ENCODE assay signal across 16 cellular contexts in the genomic region with DNA sequence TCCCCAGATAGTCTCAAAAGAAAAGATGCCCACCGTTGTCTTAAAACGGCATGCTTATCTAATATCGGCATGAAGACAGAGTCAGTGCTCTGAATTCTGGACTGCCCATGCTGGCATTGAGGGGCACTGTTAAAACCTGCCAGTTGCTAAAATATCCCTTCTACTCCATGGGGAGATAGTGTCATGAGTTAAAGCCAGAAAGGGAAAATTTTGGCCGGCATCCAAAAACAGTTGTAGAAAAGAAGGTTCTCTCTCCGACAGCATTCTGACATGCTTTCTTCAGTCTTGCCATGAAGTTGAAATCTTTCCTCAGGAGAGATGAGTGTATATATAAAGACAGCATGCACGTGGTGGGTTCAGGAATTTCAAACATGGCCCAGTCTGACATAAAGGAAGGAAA.
"Had no signal": no experiment of that assay in that cellular context is flagged by ENCODE, and none has a peak within 500 bp of the region (broad histone marks: within the 10 kb centered on the region; RNA-seq: fewer than 3 reads in every experiment).

No MANE protein-coding gene starts in this region.

- H3K4me3 Mint-ChIP-seq: effector memory CD8-positive, alpha-beta T cell; naive thymus-derived CD8-positive, alpha-beta T cell; type B pancreatic cell had no signal

- H3K27ac Mint-ChIP-seq: effector memory CD8-positive, alpha-beta T cell; naive thymus-derived CD8-positive, alpha-beta T cell; type B pancreatic cell had no signal

- H3K27me3 Mint-ChIP-seq: effector memory CD8-positive, alpha-beta T cell; type B pancreatic cell had no signal

- H3K36me3 Mint-ChIP-seq: naive thymus-derived CD8-positive, alpha-beta T cell; type B pancreatic cell had no signal

- H3K27me3 ChIP-seq: neutrophil, sigmoid colon, thyroid gland had no signal

- H3K27ac ChIP-seq: neutrophil, psoas muscle, sigmoid colon, skin epidermis, thyroid gland had no signal

- H3K4me1 ChIP-seq: psoas muscle, sigmoid colon, thyroid gland had no signal

- H3K4me3 ChIP-seq: mucosa of descending colon, psoas muscle, sigmoid colon, skin epidermis, thyroid gland had no signal

- H3K36me3 ChIP-seq: neutrophil, sigmoid colon, thyroid gland had no signal

- H3K4me1 Mint-ChIP-seq: naive thymus-derived CD8-positive, alpha-beta T cell had no signal

- DNase-seq: cortex of kidney; effector memory CD8-positive, alpha-beta T cell; foreskin melanocyte; head of caudate nucleus; hippocampal formation; mucosa of descending colon; naive thymus-derived CD8-positive, alpha-beta T cell; psoas muscle; retina; sigmoid colon; stimulated activated CD4-positive, alpha-beta T cell treated with anti-CD3 and anti-CD28 coated beads, Interleukin-2, amount 100 ng/mL, for 24 hours; stimulated activated naive CD4-positive, alpha-beta T cell; thyroid gland had no signal

- H3K9me3 Mint-ChIP-seq: type B pancreatic cell had no signal

- H3K9me3 ChIP-seq: mucosa of descending colon, neutrophil, psoas muscle, sigmoid colon, thyroid gland had no signal
